8 cellular contexts compared by ENCODE assay signal in the genomic region with DNA sequence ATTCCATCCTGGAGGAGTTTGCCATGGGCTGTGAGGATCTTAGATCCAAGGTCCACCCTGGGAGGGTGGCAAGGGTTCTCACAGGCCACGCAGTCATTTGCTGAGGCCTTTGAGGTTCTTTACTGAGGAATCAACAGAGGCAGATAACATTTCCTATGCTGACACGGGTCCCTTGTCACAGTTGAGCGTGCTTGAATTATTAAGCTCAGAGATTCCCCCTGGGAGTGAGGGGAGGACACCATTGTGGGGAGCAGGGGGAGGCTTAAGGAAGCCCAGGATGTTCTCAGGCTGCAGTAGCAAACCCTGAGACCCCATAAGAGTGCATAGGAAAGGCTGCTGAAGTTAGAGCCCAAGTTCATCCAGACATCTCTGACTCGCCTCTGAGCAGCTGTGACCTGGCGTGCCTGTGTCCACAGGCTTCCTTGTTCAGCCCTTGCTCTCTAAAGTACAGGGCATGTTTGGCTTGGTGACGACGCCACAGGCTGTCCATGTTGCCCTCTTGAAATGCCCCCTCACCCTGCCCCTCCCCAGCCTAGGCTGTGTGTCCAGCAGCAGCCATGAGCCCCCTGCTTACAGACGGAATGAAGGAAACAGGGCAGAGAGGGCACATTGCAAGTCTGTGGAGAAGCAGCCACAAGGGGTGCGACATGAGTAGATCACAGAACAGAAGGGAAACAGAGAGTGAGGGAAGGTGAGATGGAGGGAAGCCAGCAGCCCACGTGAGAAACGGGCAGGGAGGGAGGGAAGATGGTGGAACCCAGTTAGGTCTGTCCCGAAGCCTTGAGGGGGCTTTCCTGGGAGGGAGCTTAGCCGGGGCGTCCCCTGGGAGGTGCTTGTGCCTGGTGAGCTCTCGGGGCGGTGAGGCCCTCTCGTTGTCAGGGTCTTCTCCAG. TPM values are rescaled to one million over a fixed set of nuclear protein-coding genes. Genes with fewer than 3 reads are reported as not detected.
DNase-seq lines count a peak whose midpoint lies in the region; ATAC-seq lines count a peak whose summit lies in the region.

No MANE protein-coding gene starts in this region.

- no peaks in the 10 kb centered on the region for H3K36me3 ChIP-seq in mucosa of stomach (ENCODE audit: control insufficient read depth, insufficient read depth, low read length)

- no peaks in the 10 kb centered on the region for H3K9me3 Mint-ChIP-seq in activated naive CD4-positive, alpha-beta T cell treated with anti-CD3 and anti-CD28 coated beads, Interleukin-2, amount 50 U/mL, for 24 hours

- no peaks in the 10 kb centered on the region for H3K27me3 ChIP-seq in mucosa of stomach (ENCODE audit: control insufficient read depth, insufficient read depth, low read length)

- H3K27ac Mint-ChIP-seq in activated naive CD4-positive, alpha-beta T cell treated with anti-CD3 and anti-CD28 coated beads, Interleukin-2, amount 50 U/mL, for 24 hours: no peak overlapping the region

- no peak overlapping the region for H3K4me3 ChIP-seq in mucosa of stomach (ENCODE audit: low read length)

- peaks cover 7% of the 10 kb centered on the region for H3K4me1 ChIP-seq in mucosa of stomach (ENCODE audit: control insufficient read depth, insufficient read depth, low read length)

- peaks cover 5% of the 10 kb centered on the region for H3K36me3 Mint-ChIP-seq in activated naive CD4-positive, alpha-beta T cell treated with anti-CD3 and anti-CD28 coated beads, Interleukin-2, amount 50 U/mL, for 24 hours

- peak; percentile 43 for ATAC-seq in HG03460 (IDR thresholded peaks at IDR 0.05; ENCODE audit: unreplicated experiment)

- peak overlapping the region; percentile 29 for H3K9ac ChIP-seq in mucosa of stomach (ENCODE audit: low read length)

- H3K27me3 Mint-ChIP-seq in activated naive CD4-positive, alpha-beta T cell treated with anti-CD3 and anti-CD28 coated beads, Interleukin-2, amount 50 U/mL, for 24 hours: no peaks in the 10 kb centered on the region

- no peaks in the 10 kb centered on the region for H3K9me3 ChIP-seq in mucosa of stomach (ENCODE audit: control insufficient read depth, low read length)

- H3K4me3 Mint-ChIP-seq in activated naive CD4-positive, alpha-beta T cell treated with anti-CD3 and anti-CD28 coated beads, Interleukin-2, amount 50 U/mL, for 24 hours: peak overlapping the region; percentile 51

- H3K4me1 Mint-ChIP-seq in activated naive CD4-positive, alpha-beta T cell treated with anti-CD3 and anti-CD28 coated beads, Interleukin-2, amount 50 U/mL, for 24 hours: peaks cover 13% of the 10 kb centered on the region

- no peak for DNase-seq in activated naive CD4-positive, alpha-beta T cell treated with Interleukin-2 at 50 U/mL for 16 hours
- DNase-seq in cerebellar cortex (ENCODE audit: low spot score): peak; percentile 11
- no peak for DNase-seq in DMS79 (lab: John Stamatoyannopoulos, UW)
- no peak for DNase-seq in T1000 (lab: John Stamatoyannopoulos, UW)
- no peak for DNase-seq in mucosa of gallbladder (ENCODE audit: low spot score)

RNA-seq across cellular contexts. Expression of gene NAPG, which starts 34.0 kb away (rescaled TPM):
- 44.6 TPM for total RNA-seq in mucosa of gallbladder
